14 cellular contexts compared by ENCODE assay signal in the genomic region with DNA sequence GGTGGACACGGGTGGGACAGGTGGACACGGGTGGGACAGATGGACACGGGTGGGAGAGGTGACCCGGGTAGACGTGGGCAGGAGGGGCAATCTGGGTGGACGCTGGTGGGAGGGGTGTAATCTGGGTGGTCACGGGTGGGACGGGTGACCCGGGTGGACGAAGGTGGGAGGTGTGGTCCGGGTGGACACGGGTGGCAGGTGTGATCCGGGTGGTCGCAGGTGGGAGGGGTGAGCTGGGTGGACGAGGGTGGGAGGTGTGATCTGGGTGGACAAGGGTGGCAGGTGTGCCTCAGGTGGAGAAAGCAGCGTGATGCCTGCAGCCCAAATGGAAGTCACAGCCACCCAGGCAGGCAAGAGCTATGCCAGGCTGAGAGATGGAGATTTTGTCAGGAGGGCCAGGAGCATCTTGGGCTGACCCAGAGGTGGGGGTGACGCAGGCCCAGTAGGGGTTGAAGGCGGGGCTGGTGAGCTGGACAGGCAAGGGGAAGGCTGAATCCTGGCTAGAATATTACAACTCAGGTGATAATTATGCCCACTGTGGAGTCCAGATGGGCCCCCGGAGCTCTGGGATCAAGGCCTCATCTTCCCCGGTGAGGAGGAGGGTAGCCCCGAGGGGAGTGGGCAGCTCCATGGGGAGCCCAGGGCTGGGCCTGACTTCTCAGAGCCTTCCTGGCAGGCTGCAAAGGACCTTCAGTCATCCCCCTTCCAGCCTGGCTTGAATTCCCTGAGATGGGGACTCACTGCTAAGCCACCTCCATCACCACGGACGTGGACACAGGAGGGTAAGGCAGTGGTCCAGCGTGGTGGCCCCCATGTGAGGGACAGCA.
"Had no signal": no experiment of that assay in that cellular context is flagged by ENCODE, and none has a peak within 500 bp of the region (broad histone marks: within the 10 kb centered on the region; RNA-seq: fewer than 3 reads in every experiment).

No MANE protein-coding gene starts in this region.

- H3K9me3 Mint-ChIP-seq: activated naive CD8-positive, alpha-beta T cell treated with anti-CD3 and anti-CD28 coated beads for 36 hours; neural crest cell had no signal

- DNase-seq: activated CD4-positive, alpha-beta T cell treated with anti-CD3 and anti-CD28 coated beads, Interleukin-2, amount 50 U/mL, for 4 hours; activated CD4-positive, CD25-positive, alpha-beta regulatory T cell treated with anti-CD3 and anti-CD28 coated beads, Interleukin-2, amount 50 U/mL, for 72 hours; activated naive CD8-positive, alpha-beta T cell treated with anti-CD3 and anti-CD28 coated beads for 36 hours; activated T-cell treated with anti-CD3 and anti-CD28 coated beads, Interleukin-2, amount 50 U/mL, for 1 hour; anterior cingulate cortex; esophagus squamous epithelium; foreskin fibroblast; mesendoderm; stimulated activated CD4-positive, alpha-beta T cell treated with anti-CD3 and anti-CD28 coated beads, Interleukin-1b, Interleukin-23, amount 100 ng/mL, for 48 hours; stimulated activated naive CD4-positive, alpha-beta T cell; T-helper 2 cell had no signal

- H3K9me3 ChIP-seq: esophagus squamous epithelium had no signal

- H3K27ac ChIP-seq: esophagus squamous epithelium had no signal

- H3K36me3 ChIP-seq: esophagus squamous epithelium had no signal

- H3K4me3 Mint-ChIP-seq: activated naive CD8-positive, alpha-beta T cell treated with anti-CD3 and anti-CD28 coated beads for 36 hours; neural crest cell had no signal

- H3K27ac Mint-ChIP-seq: activated naive CD8-positive, alpha-beta T cell treated with anti-CD3 and anti-CD28 coated beads for 36 hours had no signal

- H3K4me3 ChIP-seq: esophagus squamous epithelium had no signal

- H3K36me3 Mint-ChIP-seq: activated naive CD8-positive, alpha-beta T cell treated with anti-CD3 and anti-CD28 coated beads for 36 hours had no signal

- ATAC-seq: left lobe of liver, right cardiac atrium had no signal
